ENCODE assay signal across 1 cellular context in genomic region chr6:47655719-47656595, GRCh38.
TF ChIP-seq lines count a peak whose summit lies in the region.

No MANE protein-coding gene starts in this region.

TF ChIP-seq in HEK293, 187 proteins besides CTCF, POLR2A, EP300 and RAD21 (continued from another document):
- TF ChIP-seq ZNF791 (tag by site-specific recombination; IDR thresholded peaks at IDR 0.05) (no peak), ZBTB17 (tag by site-specific recombination; IDR thresholded peaks at IDR 0.05) (peak; percentile 65), ZNF701 (tag by site-specific recombination; IDR thresholded peaks at IDR 0.05) (no peak), ZNF433 (tag by site-specific recombination; IDR thresholded peaks at IDR 0.05; ENCODE audit: low read depth) (no peak), ZSCAN16 (tag by site-specific recombination; IDR thresholded peaks at IDR 0.05) (no peak), ZFP3 (tag by site-specific recombination; IDR thresholded peaks at IDR 0.05; ENCODE audit: low read depth) (no peak), ZNF830 (tag by site-specific recombination; IDR thresholded peaks at IDR 0.05; ENCODE audit: low read depth) (no peak), SALL2 (tag by site-specific recombination; IDR thresholded peaks at IDR 0.05; ENCODE audit: borderline replicate concordance) (no peak), ZNF530 (tag by site-specific recombination; IDR thresholded peaks at IDR 0.05; ENCODE audit: low read depth) (no peak), ZNF114 (tag by site-specific recombination; IDR thresholded peaks at IDR 0.05) (no peak), ZNF514 (tag by site-specific recombination; IDR thresholded peaks at IDR 0.05) (no peak)
TF ChIP-seq in HEK293: peak in this region for 11.
